Comparison of ENCODE assay signal across 18 cellular contexts in the genomic region with DNA sequence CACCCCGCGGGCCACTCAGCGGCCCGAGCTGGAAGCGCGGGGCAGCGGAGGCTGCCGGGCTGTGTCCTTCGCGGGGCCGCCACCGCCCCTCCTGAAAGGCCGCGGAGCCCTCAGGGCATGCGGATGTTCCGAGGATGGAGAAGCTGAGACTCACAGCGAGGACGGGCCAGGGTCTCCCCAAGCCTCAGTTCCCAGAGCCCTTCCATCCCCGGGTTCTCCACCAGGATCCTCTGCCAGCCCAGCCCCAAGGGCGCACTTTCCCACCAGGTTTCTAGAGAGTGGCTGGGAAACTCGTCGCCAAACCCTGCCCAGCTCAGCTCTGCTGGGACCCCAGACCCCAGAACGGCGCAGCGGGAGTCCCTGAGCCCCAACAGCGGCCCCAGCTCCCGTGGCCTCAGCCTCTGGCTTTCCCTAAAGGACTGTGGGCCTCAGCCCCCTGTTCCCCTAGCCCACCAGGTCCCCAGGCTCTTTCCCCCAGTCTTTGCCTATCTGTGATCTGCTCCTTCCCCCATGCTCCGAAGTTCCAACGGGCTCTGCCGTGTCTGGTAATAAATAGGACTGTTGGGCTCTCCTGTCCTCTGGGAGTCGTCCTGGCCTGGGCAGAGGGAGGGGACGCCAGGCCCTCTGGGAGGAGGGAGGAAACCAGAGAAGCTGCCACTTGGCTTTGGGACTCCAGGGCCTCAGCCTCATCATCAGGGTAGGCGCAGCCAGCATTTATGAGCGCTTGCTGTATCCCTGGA. TPM values are rescaled to one million over a fixed set of nuclear protein-coding genes. Genes with fewer than 3 reads are reported as not detected.
DNase-seq lines count a peak whose midpoint lies in the region; ATAC-seq and TF ChIP-seq lines count a peak whose summit lies in the region.
"Had no signal": no experiment of that assay in that cellular context is flagged by ENCODE, and none has a peak within 500 bp of the region (broad histone marks: within the 10 kb centered on the region; RNA-seq: fewer than 3 reads in every experiment).

No MANE protein-coding gene starts in this region.

- ATAC-seq in gastrocnemius medialis: no peak
- ATAC-seq in GM18873 (IDR thresholded peaks at IDR 0.05; ENCODE audit: low FRiP score, unreplicated experiment): no peak
- ATAC-seq: naive thymus-derived CD4-positive, alpha-beta T cell had no signal

- no peaks in the 10 kb centered on the region for H3K79me2 ChIP-seq in mammary epithelial cell (ENCODE audit: insufficient read depth, low read length)

- no peaks in the 10 kb centered on the region for H3K36me3 ChIP-seq in breast epithelium
- H3K36me3 ChIP-seq in mammary epithelial cell (ENCODE audit: insufficient read depth, low read length): no peaks in the 10 kb centered on the region
- no peaks in the 10 kb centered on the region for H3K36me3 ChIP-seq in iPS-15b (ENCODE audit: control insufficient read depth, insufficient read depth, low read length)
- no peaks in the 10 kb centered on the region for H3K36me3 ChIP-seq in thymus (ENCODE audit: control insufficient read depth, insufficient read depth)
- no peaks in the 10 kb centered on the region for H3K36me3 ChIP-seq in gastrocnemius medialis

- no peak for TF ChIP-seq CTCF in breast epithelium (IDR thresholded peaks at IDR 0.05)
- no peak for TF ChIP-seq CTCF in mammary epithelial cell (conservative IDR thresholded peaks at IDR 0.05 in 1 of 2, IDR thresholded peaks at IDR 0.05 in 1 of 2; ENCODE audit: extremely low read depth in 1 of 2, insufficient read depth in 1 of 2, low read depth in 1 of 2, low read length in 2 of 2)
- no peak for TF ChIP-seq CTCF in gastrocnemius medialis (IDR thresholded peaks at IDR 0.05 in 4 of 5, conservative IDR thresholded peaks at IDR 0.05 in 1 of 5)

- WGBS in mammary epithelial cell (ENCODE audit: low coverage, missing lambda C conversion rate): 39% methylated on average over 7 of the region's 34 CpGs
- WGBS in thymus: 60% methylated on average over 34 of the region's 34 CpGs

- in situ Hi-C loops in mammary epithelial cell (cut with MboI; ENCODE audit: low sequenced_read_pairs in 2 of 2): no loop called here
- in situ Hi-C loops in gastrocnemius medialis (cut with MboI; ENCODE audit: low sequenced_read_pairs in 4 of 4): no loop called here

- no peak overlapping the region for H3K9ac ChIP-seq in mammary epithelial cell (ENCODE audit: insufficient read depth, low read length)
- peak overlapping the region; percentile 24 for H3K9ac ChIP-seq in iPS-15b (ENCODE audit: low read depth, low read length)

- no TSS peak for BruUV-seq in mammary epithelial cell (replicated peaks; lab: Mats Ljungman, UMichigan)

- intact Hi-C loops in breast epithelium (cut with DNase I; ENCODE audit: low total_unique reads) (no loop called here), mammary epithelial cell (cut with micrococcal nuclease) (no loop called here), gastrocnemius medialis (cut with DNase I; ENCODE audit: low total_unique reads) (no loop called here)

- no peak overlapping the region for H2AFZ ChIP-seq in mammary epithelial cell (ENCODE audit: low read depth, low read length)

- no peak overlapping the region for H3K4me2 ChIP-seq in mammary epithelial cell (ENCODE audit: insufficient read depth, low read depth, low read length)

- TF ChIP-seq POLR2A in breast epithelium (IDR thresholded peaks at IDR 0.05) (no peak), gastrocnemius medialis (IDR thresholded peaks at IDR 0.05) (no peak)

- dilution Hi-C loops in mammary epithelial cell (cut with HindIII; ENCODE audit: low sequenced_read_pairs): no loop called here

- H3K27me3 ChIP-seq in breast epithelium (peaks cover 0 to 72% of the 10 kb centered on the region in 2 donors), mammary epithelial cell (ENCODE audit: insufficient read depth, low read length) (peaks cover 17% of the 10 kb centered on the region), iPS-15b (ENCODE audit: control insufficient read depth, insufficient read depth, low read length) (peaks cover 54% of the 10 kb centered on the region), thymus (ENCODE audit: control insufficient read depth, insufficient read depth) (peaks cover 18% of the 10 kb centered on the region), gastrocnemius medialis (peaks cover 38 to 52% (median 47%) of the 10 kb centered on the region in 3 donors)

- H3K27ac ChIP-seq in breast epithelium (no peak overlapping the region), mammary epithelial cell (ENCODE audit: insufficient read depth, low read depth, low read length) (no peak overlapping the region), thymus (ENCODE audit: low read depth) (no peak overlapping the region), gastrocnemius medialis (no peak overlapping the region)

- H3K9me3 ChIP-seq in breast epithelium: no peaks in the 10 kb centered on the region
- H3K9me3 ChIP-seq in mammary epithelial cell (replicated peaks; ENCODE audit: insufficient read depth, low read length): no peaks in the 10 kb centered on the region
- no peaks in the 10 kb centered on the region for H3K9me3 ChIP-seq in iPS-15b (ENCODE audit: control insufficient read depth, insufficient read depth, low read length)
- H3K9me3 ChIP-seq in thymus (ENCODE audit: control insufficient read depth): no peaks in the 10 kb centered on the region
- H3K9me3 ChIP-seq in gastrocnemius medialis: no peaks in the 10 kb centered on the region

- peaks cover 0 to 7% of the 10 kb centered on the region in 2 donors for H3K4me1 ChIP-seq in breast epithelium
- H3K4me1 ChIP-seq in mammary epithelial cell (ENCODE audit: insufficient read depth, low read length): peaks cover 5% of the 10 kb centered on the region
- H3K4me1 ChIP-seq in iPS-15b (ENCODE audit: control insufficient read depth, insufficient read depth, low read length): peaks cover 11% of the 10 kb centered on the region
- no peaks in the 10 kb centered on the region for H3K4me1 ChIP-seq in thymus (ENCODE audit: control insufficient read depth, insufficient read depth, low read length)
- no peaks in the 10 kb centered on the region for H3K4me1 ChIP-seq in gastrocnemius medialis

- H3K4me3 ChIP-seq in breast epithelium (peak overlapping the region in 2 of 3 donors; percentile 36 to 56), mammary epithelial cell (replicated peaks in 1 of 3; ENCODE audit: insufficient read depth in 1 of 3, low read depth in 2 of 3, low read length in 3 of 3) (no peak overlapping the region), iPS-15b (ENCODE audit: low read depth, low read length) (peak overlapping the region; percentile 41), thymus (ENCODE audit: low read length) (peak overlapping the region; percentile 5), gastrocnemius medialis (peak overlapping the region in 1 of 4 donors; percentile 17)

- H4K20me1 ChIP-seq in mammary epithelial cell (ENCODE audit: insufficient read depth, low read length): no peaks in the 10 kb centered on the region

- CTCF ChIA-PET in mammary epithelial cell (lab: Charles Lee; ENCODE audit: low non-redundant PET): no interaction called here

- DNase-seq in breast epithelium (ENCODE audit: low spot score in 2 of 2) (no peak), mammary epithelial cell (no peak), SK-N-DZ (ENCODE audit: low spot score) (peak; percentile 74), gastrocnemius medialis (no peak), mucosa of gallbladder (ENCODE audit: low spot score) (no peak)
- DNase-seq: activated CD4-positive, alpha-beta T cell treated with anti-CD3 and anti-CD28 coated beads, Interleukin-2, amount 50 U/mL, for 1 hour; AML-193; erythroblast; naive thymus-derived CD4-positive, alpha-beta T cell; stimulated activated CD4-positive, alpha-beta T cell treated with anti-CD3 and anti-CD28 coated beads, Interleukin-15, amount 100 ng/mL, for 24 hours; stimulated activated CD8-positive, alpha-beta memory T cell treated with anti-CD3 and anti-CD28 coated beads, Interleukin-4, amount 100 ng/mL, for 48 hours; T-helper 2 cell had no signal

RNA-seq across cellular contexts. Expression of a gene that starts 27.9 kb away (rescaled TPM):
- total RNA-seq in breast epithelium (1 to 10 TPM in 2 of 3 donors, not detected in 1; 2.6 to 2.9 TPM), mammary epithelial cell (under 1 TPM; 0.50 to 0.52 TPM), gastrocnemius medialis (not detected), mucosa of gallbladder (not detected)
- polyA plus RNA-seq in mammary epithelial cell (0.10 TPM), thymus (0.50 TPM)
- polyA minus RNA-seq in mammary epithelial cell: not detected
- not detected in 2 replicates for polyA plus RNA-seq in SK-N-DZ (2014; cell fraction: cytosol; rRNA removed)
- not detected in 2 replicates for polyA plus RNA-seq in SK-N-DZ (2014; cell fraction: nucleus; rRNA removed)
- total RNA-seq: activated T-helper 2 cell treated with anti-CD3 and anti-CD28 coated beads, Interferon-gamma antibody, Interleukin-2, Interleukin-4, amounts not matched to agents 10 μg/mL and 5 μg/mL and 100 μg/mL, durations not matched to agents 14 hours and 24 hours and 36 hours; bronchial epithelial cell; naive thymus-derived CD4-positive, alpha-beta T cell; OCI-LY7 had no signal
- polyA plus RNA-seq: naive thymus-derived CD4-positive, alpha-beta T cell had no signal

RNA-seq across cellular contexts. Expression of a gene that starts 29.0 kb away (rescaled TPM):
- not detected for total RNA-seq in breast epithelium
- not detected for total RNA-seq in mammary epithelial cell
- not detected for polyA plus RNA-seq in mammary epithelial cell
- not detected for polyA minus RNA-seq in mammary epithelial cell
- polyA plus RNA-seq in SK-N-DZ (2014; cell fraction: cytosol; rRNA removed): 1.4 and 2.7 TPM in 2 replicates
- polyA plus RNA-seq in SK-N-DZ (2014; cell fraction: nucleus; rRNA removed): 0.65 and 1.0 TPM in 2 replicates
- 0.46 TPM for polyA plus RNA-seq in thymus
- not detected for total RNA-seq in gastrocnemius medialis
- total RNA-seq in mucosa of gallbladder: 0.37 TPM
- total RNA-seq: activated T-helper 2 cell treated with anti-CD3 and anti-CD28 coated beads, Interferon-gamma antibody, Interleukin-2, Interleukin-4, amounts not matched to agents 10 μg/mL and 5 μg/mL and 100 μg/mL, durations not matched to agents 14 hours and 24 hours and 36 hours; bronchial epithelial cell; OCI-LY7 had no signal
- polyA plus RNA-seq: naive thymus-derived CD4-positive, alpha-beta T cell had no signal

Comparison
In these comparisons a context has a peak if more than half of its experiments do, and no peak if none do; other contexts are left out.
1. H3K4me3 ChIP-seq: peak in breast epithelium (2 of 3), iPS-15b (single experiment) and thymus (single experiment); none in mammary epithelial cell (0 of 3).